1 cellular context compared by ENCODE assay signal in genomic region chr17:43025766-43026537, GRCh38.
TF ChIP-seq lines count a peak whose summit lies in the region.

No MANE protein-coding gene starts in this region.

TF ChIP-seq in HepG2, 621 proteins besides CTCF, POLR2A, EP300 and RAD21:
- no peak for TF ChIP-seq ATF4 (CRISPR knock-in tag; IDR thresholded peaks at IDR 0.05)
